24 cellular contexts compared by ENCODE assay signal in genomic region chr14:56304456-56304855, GRCh38.
"Had no signal": no experiment of that assay in that cellular context is flagged by ENCODE, and none has a peak within 500 bp of the region (broad histone marks: within the 10 kb centered on the region; RNA-seq: fewer than 3 reads in every experiment).

No MANE protein-coding gene starts in this region.

- H3K27me3 ChIP-seq: esophagus squamous epithelium, sigmoid colon, spleen, tibial nerve, upper lobe of left lung, vagina had no signal

- H3K9me3 ChIP-seq: esophagus squamous epithelium, prostate gland, sigmoid colon, thoracic aorta, upper lobe of left lung, vagina had no signal

- H3K9me3 Mint-ChIP-seq: effector memory CD8-positive, alpha-beta T cell; memory B cell; natural killer cell treated with Interleukin-12 subunit alpha and Interleukin-12 subunit beta and Interleukin-15 and Interleukin-18, amount 100 ng/mL, for 72 hours; neural crest cell; stimulated activated naive CD8-positive, alpha-beta T cell treated with anti-CD3 and anti-CD28 coated beads, Interleukin-15, Interleukin-2, amounts not matched to agents 100 ng/mL and 50 ng/mL, for 24 hours had no signal

- H3K4me3 Mint-ChIP-seq: effector memory CD8-positive, alpha-beta T cell; memory B cell; naive B cell; natural killer cell treated with Interleukin-12 subunit alpha and Interleukin-12 subunit beta and Interleukin-15 and Interleukin-18, amount 100 ng/mL, for 72 hours; neural crest cell; stimulated activated naive B cell treated with anti-CD40 and anti-IgM and Interleukin-4, amounts not matched to agents 10 μg/mL and 1 μg/mL and 100 μg/mL, for 72 hours; stimulated activated naive CD8-positive, alpha-beta T cell treated with anti-CD3 and anti-CD28 coated beads, Interleukin-15, Interleukin-2, amounts not matched to agents 100 ng/mL and 50 ng/mL, for 24 hours had no signal

- H3K27ac ChIP-seq: esophagus squamous epithelium, prostate gland, sigmoid colon, skin epidermis, spleen, thoracic aorta, tibial nerve, upper lobe of left lung, vagina had no signal

- H3K27ac Mint-ChIP-seq: effector memory CD8-positive, alpha-beta T cell; memory B cell; natural killer cell treated with Interleukin-12 subunit alpha and Interleukin-12 subunit beta and Interleukin-15 and Interleukin-18, amount 100 ng/mL, for 72 hours; stimulated activated naive B cell treated with anti-CD40 and anti-IgM and Interleukin-4, amounts not matched to agents 10 μg/mL and 1 μg/mL and 100 μg/mL, for 72 hours; stimulated activated naive CD8-positive, alpha-beta T cell treated with anti-CD3 and anti-CD28 coated beads, Interleukin-15, Interleukin-2, amounts not matched to agents 100 ng/mL and 50 ng/mL, for 24 hours had no signal

- DNase-seq: cortex of kidney; effector memory CD8-positive, alpha-beta T cell; erythroblast; esophagus squamous epithelium; kidney; naive B cell; right cardiac atrium; sigmoid colon; spleen; stimulated activated naive B cell treated with anti-CD40 and anti-IgM and Interleukin-4, amounts not matched to agents 10 μg/mL and 1 μg/mL and 100 μg/mL, for 72 hours; upper lobe of left lung had no signal

- H3K36me3 Mint-ChIP-seq: natural killer cell treated with Interleukin-12 subunit alpha and Interleukin-12 subunit beta and Interleukin-15 and Interleukin-18, amount 100 ng/mL, for 72 hours; stimulated activated naive B cell treated with anti-CD40 and anti-IgM and Interleukin-4, amounts not matched to agents 10 μg/mL and 1 μg/mL and 100 μg/mL, for 72 hours had no signal

- FAIRE-seq: endometrium, frontal cortex, kidney had no signal

- ATAC-seq: effector memory CD8-positive, alpha-beta T cell; left lobe of liver; natural killer cell treated with Interleukin-12 subunit alpha and Interleukin-12 subunit beta and Interleukin-15 and Interleukin-18, amount 100 ng/mL, for 72 hours; right cardiac atrium; stimulated activated naive B cell treated with anti-CD40 and anti-IgM and Interleukin-4, amounts not matched to agents 10 μg/mL and 1 μg/mL and 100 μg/mL, for 72 hours had no signal

- H3K4me1 ChIP-seq: esophagus squamous epithelium, prostate gland, sigmoid colon, spleen, upper lobe of left lung, vagina had no signal

- H3K4me3 ChIP-seq: esophagus squamous epithelium, lung, prostate gland, sigmoid colon, skin epidermis, spleen, thoracic aorta, tibial nerve, upper lobe of left lung, vagina had no signal

- H3K4me1 Mint-ChIP-seq: memory B cell; naive B cell; neural crest cell; stimulated activated naive B cell treated with anti-CD40 and anti-IgM and Interleukin-4, amounts not matched to agents 10 μg/mL and 1 μg/mL and 100 μg/mL, for 72 hours had no signal

- H3K27me3 Mint-ChIP-seq: effector memory CD8-positive, alpha-beta T cell; memory B cell; naive B cell; stimulated activated naive B cell treated with anti-CD40 and anti-IgM and Interleukin-4, amounts not matched to agents 10 μg/mL and 1 μg/mL and 100 μg/mL, for 72 hours; stimulated activated naive CD8-positive, alpha-beta T cell treated with anti-CD3 and anti-CD28 coated beads, Interleukin-15, Interleukin-2, amounts not matched to agents 100 ng/mL and 50 ng/mL, for 24 hours had no signal

- H3K36me3 ChIP-seq: prostate gland, sigmoid colon, spleen, thoracic aorta, tibial nerve, upper lobe of left lung, vagina had no signal
